Comparison of ENCODE assay signal across 14 cellular contexts in genomic region chr4:8516061-8516573, GRCh38.
"Had no signal": no experiment of that assay in that cellular context is flagged by ENCODE, and none has a peak within 500 bp of the region (broad histone marks: within the 10 kb centered on the region; RNA-seq: fewer than 3 reads in every experiment).

No MANE protein-coding gene starts in this region.

- H3K9me3 ChIP-seq: suprapubic skin, upper lobe of left lung had no signal

- ATAC-seq: left lung had no signal

- H3K27ac ChIP-seq: cardiac muscle cell, esophagus muscularis mucosa, left lung, parathyroid adenoma, suprapubic skin had no signal

- H2AFZ ChIP-seq: parathyroid adenoma had no signal

- H3K27me3 ChIP-seq: cardiac muscle cell, esophagus muscularis mucosa, left lung, suprapubic skin, upper lobe of left lung had no signal

- H3K79me2 ChIP-seq: parathyroid adenoma had no signal

- H3K4me1 ChIP-seq: esophagus muscularis mucosa, left lung, parathyroid adenoma, suprapubic skin, upper lobe of left lung had no signal

- H3K36me3 ChIP-seq: cardiac muscle cell, esophagus muscularis mucosa, left lung, suprapubic skin, upper lobe of left lung had no signal

- FAIRE-seq: endometrium, islet of Langerhans had no signal

- DNase-seq: activated CD4-positive, alpha-beta T cell treated with anti-CD3 and anti-CD28 coated beads, Interleukin-2, amount 10 ng/mL, durations not matched to agents 7 days and 5 days; activated CD8-positive, alpha-beta memory T cell treated with anti-CD3 and anti-CD28 coated beads for 24 hours; activated naive CD4-positive, alpha-beta T cell treated with anti-CD3 and anti-CD28 coated beads for 36 hours; head of caudate nucleus; stimulated activated CD4-positive, alpha-beta T cell treated with anti-CD3 and anti-CD28 coated beads, Interleukin-2, amount 100 ng/mL, for 24 hours; stimulated activated naive CD4-positive, alpha-beta T cell; upper lobe of left lung had no signal

- H3K4me3 ChIP-seq: cardiac muscle cell, esophagus muscularis mucosa, left lung, suprapubic skin, upper lobe of left lung had no signal

- H3K9ac ChIP-seq: parathyroid adenoma had no signal
